14 cellular contexts compared by ENCODE assay signal in genomic region chr2:8604262-8604661, GRCh38.
DNase-seq lines count a peak whose midpoint lies in the region; ATAC-seq and TF ChIP-seq lines count a peak whose summit lies in the region.
"Had no signal": no experiment of that assay in that cellular context is flagged by ENCODE, and none has a peak within 500 bp of the region (broad histone marks: within the 10 kb centered on the region; RNA-seq: fewer than 3 reads in every experiment).

No MANE protein-coding gene starts in this region.

- H3K4me1 ChIP-seq in PC-3 (ENCODE audit: insufficient read depth, low read length) (peaks cover 52% of the 10 kb centered on the region), mucosa of descending colon (ENCODE audit: low read depth) (peaks cover 9% of the 10 kb centered on the region), prostate gland (replicated peaks) (no peaks in the 10 kb centered on the region)
- H3K4me1 ChIP-seq: HAP-1 had no signal

- no peak for TF ChIP-seq POLR2A in prostate gland (IDR thresholded peaks at IDR 0.05)

- no peaks in the 10 kb centered on the region for H3K9me2 ChIP-seq in PC-3 (replicated peaks; ENCODE audit: low read length)

- POLR2A ChIA-PET in PC-3 (lab: Charles Lee; ENCODE audit: unreplicated experiment), result interaction anchor here (0.6 kb wide), 1 partner anchor 113 kb away, joined by 3 read pairs; no protein-coding TSS in a partner anchor

- ATAC-seq in PC-3 (peak; percentile 20; the same call in 1 of the 2 replicates), mucosa of descending colon (no peak)

- TF ChIP-seq CTCF in PC-3 (conservative IDR thresholded peaks at IDR 0.05; ENCODE audit: low read depth, low read length) (no peak), fibroblast of mammary gland (conservative IDR thresholded peaks at IDR 0.05; ENCODE audit: control insufficient read depth, insufficient read depth, low read depth, low read length) (no peak), mucosa of descending colon (IDR thresholded peaks at IDR 0.05) (no peak), prostate gland (IDR thresholded peaks at IDR 0.05) (no peak)

- intact Hi-C loops in PC-3 (cut with micrococcal nuclease), result loop anchor here (2.0 to 10.0 kb wide), 3 partner anchors 21 to 159 kb away; no protein-coding TSS in a partner anchor
- intact Hi-C loops in mucosa of descending colon (cut with DNase I, micrococcal nuclease), result no loop called here
- intact Hi-C loops in prostate gland (cut with DNase I), result no loop called here

- no peak overlapping the region for H3K4me2 ChIP-seq in PC-3 (ENCODE audit: low read length)
- H3K4me2 ChIP-seq: BLaER1 treated with 17β-estradiol and CSF1 and Interleukin-3, amounts not matched to agents 10 nM and 100 nM had no signal

- H3K9ac ChIP-seq in PC-3 (ENCODE audit: low read length), result no peak overlapping the region
- H3K9ac ChIP-seq: BLaER1 treated with 17β-estradiol and CSF1 and Interleukin-3, amounts not matched to agents 10 nM and 100 nM had no signal

- no peaks in the 10 kb centered on the region for H3K36me3 ChIP-seq in PC-3 (ENCODE audit: low read depth, low read length)
- H3K36me3 ChIP-seq in mucosa of descending colon (ENCODE audit: low read depth), result no peaks in the 10 kb centered on the region
- no peaks in the 10 kb centered on the region for H3K36me3 ChIP-seq in prostate gland
- H3K36me3 ChIP-seq: BLaER1 treated with 17β-estradiol and CSF1 and Interleukin-3, amounts not matched to agents 10 nM and 100 nM; HAP-1 had no signal

- 68% methylated on average over 2 of the region's 2 CpGs for WGBS in prostate gland

- no TSS peak for BruUV-seq in PC-3 (replicated peaks; lab: Mats Ljungman, UMichigan)

- H3K4me3 ChIP-seq in PC-3 (ENCODE audit: low read length), result no peak overlapping the region
- H3K4me3 ChIP-seq in fibroblast of mammary gland (ENCODE audit: control insufficient read depth, low read depth, low read length), result no peak overlapping the region
- no peak overlapping the region for H3K4me3 ChIP-seq in mucosa of descending colon
- H3K4me3 ChIP-seq in prostate gland, result no peak overlapping the region
- H3K4me3 ChIP-seq: BLaER1 treated with 17β-estradiol and CSF1 and Interleukin-3, amounts not matched to agents 10 nM and 100 nM; HAP-1 had no signal

- H3F3A ChIP-seq in PC-3 (ENCODE audit: low read length, unreplicated experiment), result no peaks in the 10 kb centered on the region

- no peaks in the 10 kb centered on the region for H3K79me2 ChIP-seq in PC-3 (ENCODE audit: low read length)

- CTCF ChIA-PET in PC-3 (lab: Charles Lee), result no interaction called here

- H3K27ac ChIP-seq in PC-3 (ENCODE audit: low read length), result no peak overlapping the region
- no peak overlapping the region for H3K27ac ChIP-seq in prostate gland
- H3K27ac ChIP-seq: BLaER1 treated with 17β-estradiol and CSF1 and Interleukin-3, amounts not matched to agents 10 nM and 100 nM; HL-60 had no signal

- H3K27me3 ChIP-seq in PC-3 (ENCODE audit: low read length) (no peaks in the 10 kb centered on the region), prostate gland (replicated peaks; ENCODE audit: insufficient read depth) (no peaks in the 10 kb centered on the region)
- H3K27me3 ChIP-seq: BLaER1 treated with 17β-estradiol and CSF1 and Interleukin-3, amounts not matched to agents 10 nM and 100 nM had no signal

- no peaks in the 10 kb centered on the region for H4K20me1 ChIP-seq in PC-3 (ENCODE audit: low read length)
- H4K20me1 ChIP-seq: BLaER1 treated with 17β-estradiol and CSF1 and Interleukin-3, amounts not matched to agents 10 nM and 100 nM had no signal

- no peak overlapping the region for H2AFZ ChIP-seq in PC-3 (ENCODE audit: low read length)

- DNase-seq in EH (ENCODE audit: low read depth), result peak; percentile 35
- peak; percentile 7 for DNase-seq in HCEC 1CT
- DNase-seq in PC-3, result peak; percentile 79
- peak; percentile 65 for DNase-seq in fibroblast of mammary gland (ENCODE audit: low read depth)
- no peak for DNase-seq in mucosa of descending colon
- DNase-seq in stimulated activated CD4-positive, alpha-beta T cell treated with anti-CD3 and anti-CD28 coated beads, Interleukin-4, amount 100 ng/mL, for 1 hour, result no peak
- no peak for DNase-seq in prostate gland (ENCODE audit: low spot score)
- DNase-seq: ACHN; CD4-positive, CD25-positive, alpha-beta regulatory T cell; DMS79 treated with DMSO at 0.1 percent for 48 hours; KBM-7 had no signal

- H3K9me3 ChIP-seq in PC-3 (ENCODE audit: low read length) (no peaks in the 10 kb centered on the region), mucosa of descending colon (no peaks in the 10 kb centered on the region), prostate gland (no peaks in the 10 kb centered on the region)
- H3K9me3 ChIP-seq: HAP-1 had no signal

Comparison
In these comparisons a context has a peak if more than half of its experiments do, and no peak if none do; other contexts are left out.
1. DNase-seq: peak in EH (single experiment), HCEC 1CT (single experiment), PC-3 (single experiment) and fibroblast of mammary gland (single experiment); none in mucosa of descending colon (0 of 3), stimulated activated CD4-positive, alpha-beta T cell treated with anti-CD3 and anti-CD28 coated beads, Interleukin-4, amount 100 ng/mL, for 1 hour (single experiment) and prostate gland (single experiment).